Comparison of ENCODE assay signal across 2 cellular contexts in the genomic region with DNA sequence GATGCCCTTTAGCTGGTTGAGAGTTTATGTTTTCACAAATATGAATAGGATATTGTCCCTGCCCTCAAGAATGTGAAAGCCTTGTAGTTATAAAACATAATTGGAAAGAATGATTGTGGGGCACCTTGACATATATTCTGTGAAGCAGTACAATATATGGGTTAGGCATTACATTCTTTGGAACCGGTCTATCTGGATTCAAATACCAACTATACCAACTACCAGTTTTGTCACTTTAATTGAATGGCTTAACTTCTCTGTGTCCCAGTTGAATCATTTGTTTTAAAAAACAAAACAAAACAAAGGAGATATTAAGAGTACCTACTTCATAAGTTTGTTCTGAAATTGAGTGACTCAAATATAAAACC.
A peak's percentile ranks its signal among the peaks of the same experiment; 100 is the strongest.
TF ChIP-seq lines count a peak whose summit lies in the region.

No MANE protein-coding gene starts in this region.

TF ChIP-seq in GM23338, 12 proteins besides CTCF, POLR2A, EP300 and RAD21 (continued from another document):
- TF ChIP-seq, protein P1, sequence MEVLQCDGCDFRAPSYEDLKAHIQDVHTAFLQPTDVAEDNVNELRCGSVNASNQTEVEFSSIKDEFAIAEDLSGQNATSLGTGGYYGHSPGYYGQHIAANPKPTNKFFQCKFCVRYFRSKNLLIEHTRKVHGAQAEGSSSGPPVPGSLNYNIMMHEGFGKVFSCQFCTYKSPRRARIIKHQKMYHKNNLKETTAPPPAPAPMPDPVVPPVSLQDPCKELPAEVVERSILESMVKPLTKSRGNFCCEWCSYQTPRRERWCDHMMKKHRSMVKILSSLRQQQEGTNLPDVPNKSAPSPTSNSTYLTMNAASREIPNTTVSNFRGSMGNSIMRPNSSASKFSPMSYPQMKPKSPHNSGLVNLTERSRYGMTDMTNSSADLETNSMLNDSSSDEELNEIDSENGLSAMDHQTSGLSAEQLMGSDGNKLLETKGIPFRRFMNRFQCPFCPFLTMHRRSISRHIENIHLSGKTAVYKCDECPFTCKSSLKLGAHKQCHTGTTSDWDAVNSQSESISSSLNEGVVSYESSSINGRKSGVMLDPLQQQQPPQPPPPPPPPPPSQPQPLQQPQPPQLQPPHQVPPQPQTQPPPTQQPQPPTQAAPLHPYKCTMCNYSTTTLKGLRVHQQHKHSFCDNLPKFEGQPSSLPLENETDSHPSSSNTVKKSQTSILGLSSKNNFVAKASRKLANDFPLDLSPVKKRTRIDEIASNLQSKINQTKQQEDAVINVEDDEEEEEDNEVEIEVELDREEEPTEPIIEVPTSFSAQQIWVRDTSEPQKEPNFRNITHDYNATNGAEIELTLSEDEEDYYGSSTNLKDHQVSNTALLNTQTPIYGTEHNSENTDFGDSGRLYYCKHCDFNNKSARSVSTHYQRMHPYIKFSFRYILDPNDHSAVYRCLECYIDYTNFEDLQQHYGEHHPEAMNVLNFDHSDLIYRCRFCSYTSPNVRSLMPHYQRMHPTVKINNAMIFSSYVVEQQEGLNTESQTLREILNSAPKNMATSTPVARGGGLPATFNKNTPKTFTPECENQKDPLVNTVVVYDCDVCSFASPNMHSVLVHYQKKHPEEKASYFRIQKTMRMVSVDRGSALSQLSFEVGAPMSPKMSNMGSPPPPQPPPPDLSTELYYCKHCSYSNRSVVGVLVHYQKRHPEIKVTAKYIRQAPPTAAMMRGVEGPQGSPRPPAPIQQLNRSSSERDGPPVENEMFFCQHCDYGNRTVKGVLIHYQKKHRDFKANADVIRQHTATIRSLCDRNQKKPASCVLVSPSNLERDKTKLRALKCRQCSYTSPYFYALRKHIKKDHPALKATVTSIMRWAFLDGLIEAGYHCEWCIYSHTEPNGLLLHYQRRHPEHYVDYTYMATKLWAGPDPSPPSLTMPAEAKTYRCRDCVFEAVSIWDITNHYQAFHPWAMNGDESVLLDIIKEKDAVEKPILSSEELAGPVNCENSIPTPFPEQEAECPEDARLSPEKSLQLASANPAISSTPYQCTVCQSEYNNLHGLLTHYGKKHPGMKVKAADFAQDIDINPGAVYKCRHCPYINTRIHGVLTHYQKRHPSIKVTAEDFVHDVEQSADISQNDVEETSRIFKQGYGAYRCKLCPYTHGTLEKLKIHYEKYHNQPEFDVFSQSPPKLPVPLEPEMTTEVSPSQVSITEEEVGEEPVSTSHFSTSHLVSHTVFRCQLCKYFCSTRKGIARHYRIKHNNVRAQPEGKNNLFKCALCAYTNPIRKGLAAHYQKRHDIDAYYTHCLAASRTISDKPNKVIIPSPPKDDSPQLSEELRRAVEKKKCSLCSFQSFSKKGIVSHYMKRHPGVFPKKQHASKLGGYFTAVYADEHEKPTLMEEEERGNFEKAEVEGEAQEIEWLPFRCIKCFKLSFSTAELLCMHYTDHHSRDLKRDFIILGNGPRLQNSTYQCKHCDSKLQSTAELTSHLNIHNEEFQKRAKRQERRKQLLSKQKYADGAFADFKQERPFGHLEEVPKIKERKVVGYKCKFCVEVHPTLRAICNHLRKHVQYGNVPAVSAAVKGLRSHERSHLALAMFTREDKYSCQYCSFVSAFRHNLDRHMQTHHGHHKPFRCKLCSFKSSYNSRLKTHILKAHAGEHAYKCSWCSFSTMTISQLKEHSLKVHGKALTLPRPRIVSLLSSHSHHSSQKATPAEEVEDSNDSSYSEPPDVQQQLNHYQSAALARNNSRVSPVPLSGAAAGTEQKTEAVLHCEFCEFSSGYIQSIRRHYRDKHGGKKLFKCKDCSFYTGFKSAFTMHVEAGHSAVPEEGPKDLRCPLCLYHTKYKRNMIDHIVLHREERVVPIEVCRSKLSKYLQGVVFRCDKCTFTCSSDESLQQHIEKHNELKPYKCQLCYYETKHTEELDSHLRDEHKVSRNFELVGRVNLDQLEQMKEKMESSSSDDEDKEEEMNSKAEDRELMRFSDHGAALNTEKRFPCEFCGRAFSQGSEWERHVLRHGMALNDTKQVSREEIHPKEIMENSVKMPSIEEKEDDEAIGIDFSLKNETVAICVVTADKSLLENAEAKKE (CRISPR knock-in tag; IDR thresholded peaks at IDR 0.05) = no peak

TF ChIP-seq in Ishikawa, 13 proteins besides CTCF, POLR2A, EP300 and RAD21 (continued from another document):
- TF ChIP-seq, protein P2, sequence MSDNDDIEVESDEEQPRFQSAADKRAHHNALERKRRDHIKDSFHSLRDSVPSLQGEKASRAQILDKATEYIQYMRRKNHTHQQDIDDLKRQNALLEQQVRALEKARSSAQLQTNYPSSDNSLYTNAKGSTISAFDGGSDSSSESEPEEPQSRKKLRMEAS (IDR thresholded peaks at IDR 0.05) = no peak
- no peak; the same call in 1 of the 2 replicates for TF ChIP-seq NFIC (IDR thresholded peaks at IDR 0.05)
- no peak for TF ChIP-seq CEBPB (IDR thresholded peaks at IDR 0.05)
- TF ChIP-seq CREB1 (IDR thresholded peaks at IDR 0.05; ENCODE audit: low read depth) = no peak
- TF ChIP-seq ZBTB7A (IDR thresholded peaks at IDR 0.05; ENCODE audit: low read depth) = no peak
- no peak for TF ChIP-seq EGR1 (IDR thresholded peaks at IDR 0.05)
- 0 out of 2 replicates have a peak, but pooled peaks have one; percentile 26 for TF ChIP-seq TCF12 (IDR thresholded peaks at IDR 0.05; ENCODE audit: low read depth)
